In genomic region chr22:22927888-22928665, GRCh38 we compare ENCODE assay signal across 14 cellular contexts. TPM values are rescaled to one million over a fixed set of nuclear protein-coding genes. Genes with fewer than 3 reads are reported as not detected.
DNase-seq lines count a peak whose midpoint lies in the region; ATAC-seq and TF ChIP-seq lines count a peak whose summit lies in the region.
"Had no signal": no experiment of that assay in that cellular context is flagged by ENCODE, and none has a peak within 500 bp of the region (broad histone marks: within the 10 kb centered on the region; RNA-seq: fewer than 3 reads in every experiment).

No MANE protein-coding gene starts in this region.

- H3K27ac ChIP-seq in HCT116 (ENCODE audit: low read depth, low read length): no peak overlapping the region
- H3K27ac ChIP-seq: left ventricle myocardium inferior, neutrophil had no signal

- CTCF ChIA-PET in HCT116 (lab: Charles Lee): interaction anchor here (1.2 kb wide), 1 partner anchor 51 kb away, joined by 3 read pairs; no protein-coding TSS in a partner anchor

- no peak overlapping the region for H2AFZ ChIP-seq in HCT116 (ENCODE audit: low read depth, low read length, poor library complexity, severe bottlenecking)

- H3K36me3 ChIP-seq in HCT116 (ENCODE audit: control insufficient read depth in 1 of 2, insufficient read depth in 2 of 2, low read length in 2 of 2): no peaks in the 10 kb centered on the region
- H3K36me3 ChIP-seq: left ventricle myocardium inferior, neutrophil had no signal

- H3K79me2 ChIP-seq in HCT116 (ENCODE audit: insufficient read depth, low read length): no peaks in the 10 kb centered on the region

- H3K4me3 Mint-ChIP-seq in activated T-helper 1 cell treated with anti-CD3 and anti-CD28 coated beads, Interleukin-12 subunit alpha, Interleukin-12 subunit beta, Interleukin-2, Interleukin-4 antibody, amounts not matched to agents 30 ng/mL and 10 ng/mL and 1 ng/mL, durations not matched to agents 14 hours and 24 hours and 36 hours: peak overlapping the region; percentile 51
- H3K4me3 Mint-ChIP-seq in natural killer cell: peak overlapping the region; percentile 74

- no peak for TF ChIP-seq RAD21 in HCT116 (IDR thresholded peaks at IDR 0.05; ENCODE audit: low read depth)

- BruUV-seq in HCT116 (replicated peaks; lab: Mats Ljungman, UMichigan): no TSS peak

- H3K4me1 ChIP-seq in HCT116 (ENCODE audit: control insufficient read depth in 1 of 2, insufficient read depth in 2 of 2, low read length in 2 of 2): peaks cover 0 to 11% of the 10 kb centered on the region in 2 experiments; a peak in 2 of 4 replicates

- no peak for TF ChIP-seq POLR2A in HCT116 (IDR thresholded peaks at IDR 0.05; ENCODE audit: borderline replicate concordance, extremely low read depth, insufficient read depth, insufficient read length)

- no peaks in the 10 kb centered on the region for H3K9me3 ChIP-seq in HCT116 (ENCODE audit: control insufficient read depth in 1 of 2, insufficient read depth in 1 of 2, low read depth in 1 of 2, low read length in 2 of 2)
- H3K9me3 ChIP-seq: left ventricle myocardium inferior, neutrophil had no signal

- POLR2A ChIA-PET in HCT116 (lab: Charles Lee): no interaction called here

- H3K4me1 Mint-ChIP-seq in activated T-helper 1 cell treated with anti-CD3 and anti-CD28 coated beads, Interleukin-12 subunit alpha, Interleukin-12 subunit beta, Interleukin-2, Interleukin-4 antibody, amounts not matched to agents 30 ng/mL and 10 ng/mL and 1 ng/mL, durations not matched to agents 14 hours and 24 hours and 36 hours (ENCODE audit: low read depth): peaks cover 35% of the 10 kb centered on the region
- peaks cover 53 to 75% of the 10 kb centered on the region in 2 donors for H3K4me1 Mint-ChIP-seq in natural killer cell

- H3K27ac Mint-ChIP-seq in activated T-helper 1 cell treated with anti-CD3 and anti-CD28 coated beads, Interleukin-12 subunit alpha, Interleukin-12 subunit beta, Interleukin-2, Interleukin-4 antibody, amounts not matched to agents 30 ng/mL and 10 ng/mL and 1 ng/mL, durations not matched to agents 14 hours and 24 hours and 36 hours: peak overlapping the region; percentile 78
- H3K27ac Mint-ChIP-seq in natural killer cell: peak overlapping the region; percentile 92 to 93

- ATAC-seq in HCT116: no peak
- no peak for ATAC-seq in natural killer cell
- ATAC-seq in HG03280 (IDR thresholded peaks at IDR 0.05; ENCODE audit: unreplicated experiment): no peak

- H3K9ac ChIP-seq in HCT116 (ENCODE audit: low read length): no peak overlapping the region

- H3K4me3 ChIP-seq in HCT116 (replicated peaks in 1 of 2; ENCODE audit: low read depth in 1 of 2, low read length in 2 of 2): no peak overlapping the region
- H3K4me3 ChIP-seq: left ventricle myocardium inferior had no signal

- no peaks in the 10 kb centered on the region for H4K20me1 ChIP-seq in HCT116 (ENCODE audit: insufficient read depth)

- no peaks in the 10 kb centered on the region for H3K27me3 ChIP-seq in HCT116 (ENCODE audit: insufficient read depth, low read length)

- RAD21 ChIA-PET in HCT116 (lab: Charles Lee; ENCODE audit: low non-redundant PET in 1 of 2, low total read pairs in 2 of 2, uncharacterized antibody in 2 of 2, unreplicated experiment in 2 of 2): no interaction called here

- H3K27me3 Mint-ChIP-seq in activated T-helper 1 cell treated with anti-CD3 and anti-CD28 coated beads, Interleukin-12 subunit alpha, Interleukin-12 subunit beta, Interleukin-2, Interleukin-4 antibody, amounts not matched to agents 30 ng/mL and 10 ng/mL and 1 ng/mL, durations not matched to agents 14 hours and 24 hours and 36 hours (ENCODE audit: insufficient read depth): peaks cover 10% of the 10 kb centered on the region
- H3K27me3 Mint-ChIP-seq in natural killer cell (ENCODE audit: low read depth in 2 of 2): no peaks in the 10 kb centered on the region

- H3K4me2 ChIP-seq in HCT116 (ENCODE audit: low read length): peak overlapping the region; percentile 53

- no peaks in the 10 kb centered on the region for H3K36me3 Mint-ChIP-seq in activated T-helper 1 cell treated with anti-CD3 and anti-CD28 coated beads, Interleukin-12 subunit alpha, Interleukin-12 subunit beta, Interleukin-2, Interleukin-4 antibody, amounts not matched to agents 30 ng/mL and 10 ng/mL and 1 ng/mL, durations not matched to agents 14 hours and 24 hours and 36 hours (ENCODE audit: low read depth)
- H3K36me3 Mint-ChIP-seq in natural killer cell: no peaks in the 10 kb centered on the region

- DNase-seq in NCI-H1105 treated with DMSO at 0.1 percent for 48 hours (lab: John Stamatoyannopoulos, UW) (peak; percentile 0), NCI-H1105 (lab: John Stamatoyannopoulos, UW) (no peak), HCT116 (ENCODE audit: low read depth, low spot score) (no peak), natural killer cell (no peak), AG08395 (ENCODE audit: low spot score) (no peak)
- DNase-seq in activated T-helper 1 cell treated with anti-CD3 and anti-CD28 coated beads, Interleukin-12 subunit alpha, Interleukin-12 subunit beta, Interleukin-2, Interleukin-4 antibody, amounts not matched to agents 30 ng/mL and 10 ng/mL and 1 ng/mL, durations not matched to agents 14 hours and 24 hours and 36 hours (ENCODE audit: low spot score): no peak
- DNase-seq in stimulated activated CD4-positive, alpha-beta T cell treated with anti-CD3 and anti-CD28 coated beads, Interleukin-2, amount 100 ng/mL, for 48 hours: no peak
- DNase-seq: COR-L47, HCEC 1CT, NCI-H2171 treated with DMSO at 0.1 percent for 48 hours had no signal

- intact Hi-C loops in HCT116 (cut with micrococcal nuclease) (no loop called here), natural killer cell (cut with micrococcal nuclease) (no loop called here)
- intact Hi-C loops in activated T-helper 1 cell treated with anti-CD3 and anti-CD28 coated beads, Interleukin-12 subunit alpha, Interleukin-12 subunit beta, Interleukin-2, Interleukin-4 antibody, amounts not matched to agents 30 ng/mL and 10 ng/mL and 1 ng/mL, durations not matched to agents 14 hours and 24 hours and 36 hours (cut with micrococcal nuclease): loop anchor here (1.0 kb wide), 1 partner anchor 62 kb away; no protein-coding TSS in a partner anchor

- no peaks in the 10 kb centered on the region for H3K9me2 ChIP-seq in HCT116 (ENCODE audit: insufficient read depth)

- TF ChIP-seq CTCF in HCT116 (IDR thresholded peaks at IDR 0.05 in 2 of 3, conservative IDR thresholded peaks at IDR 0.05 in 1 of 3; ENCODE audit: borderline replicate concordance in 1 of 3, insufficient read depth in 1 of 3, low read depth in 2 of 3, low read length in 2 of 3): no peak
- no peak for TF ChIP-seq CTCF in natural killer cell (IDR thresholded peaks at IDR 0.05)

- H3K9me3 Mint-ChIP-seq in activated T-helper 1 cell treated with anti-CD3 and anti-CD28 coated beads, Interleukin-12 subunit alpha, Interleukin-12 subunit beta, Interleukin-2, Interleukin-4 antibody, amounts not matched to agents 30 ng/mL and 10 ng/mL and 1 ng/mL, durations not matched to agents 14 hours and 24 hours and 36 hours: no peaks in the 10 kb centered on the region
- no peaks in the 10 kb centered on the region for H3K9me3 Mint-ChIP-seq in natural killer cell

TF ChIP-seq in HCT116, 20 proteins besides CTCF, POLR2A, EP300 and RAD21:
- no peak for TF ChIP-seq MAX (IDR thresholded peaks at IDR 0.05)
- TF ChIP-seq CEBPB (IDR thresholded peaks at IDR 0.05; ENCODE audit: low read depth): no peak
- TF ChIP-seq CBX3 (IDR thresholded peaks at IDR 0.05; ENCODE audit: low read depth): no peak
- TF ChIP-seq TCF7L2 (IDR thresholded peaks at IDR 0.05; ENCODE audit: borderline replicate concordance, extremely low read depth, insufficient read depth, insufficient read length): no peak
- no peak for TF ChIP-seq SIN3A (IDR thresholded peaks at IDR 0.05; ENCODE audit: low read depth)
- no peak for TF ChIP-seq ATF3 (IDR thresholded peaks at IDR 0.05)
- TF ChIP-seq YY1 (IDR thresholded peaks at IDR 0.05; ENCODE audit: extremely low read depth, insufficient replicate concordance, low read depth, low read length): no peak
- TF ChIP-seq SRF (IDR thresholded peaks at IDR 0.05; ENCODE audit: low read depth): no peak
- no peak for TF ChIP-seq ZFX (IDR thresholded peaks at IDR 0.05)

RNA-seq across cellular contexts. Expression of gene IGLL5, which starts 40.5 kb away (rescaled TPM):
- total RNA-seq in HCT116 (2021; ENCODE audit: unreplicated experiment) (not detected), natural killer cell (100 to 1,000 TPM in 1 of 3 donors, under 1 TPM in 2; 0.38 to 124 (median 0.93) TPM)
- polyA plus RNA-seq in HCT116 (2012): not detected in 2 replicates
- not detected in 2 replicates for total RNA-seq in activated T-helper 1 cell treated with anti-CD3 and anti-CD28 coated beads, Interleukin-12 subunit alpha, Interleukin-12 subunit beta, Interleukin-2, Interleukin-4 antibody, amounts not matched to agents 30 ng/mL and 10 ng/mL and 1 ng/mL, durations not matched to agents 14 hours and 24 hours and 36 hours
- total RNA-seq: dermis microvascular lymphatic vessel endothelial cell had no signal
